In genomic region chr18:22145160-22145559, GRCh38 we compare ENCODE assay signal across 6 cellular contexts.
"Had no signal": no experiment of that assay in that cellular context is flagged by ENCODE, and none has a peak within 500 bp of the region (broad histone marks: within the 10 kb centered on the region; RNA-seq: fewer than 3 reads in every experiment).

No MANE protein-coding gene starts in this region.

- H3K27ac ChIP-seq: HL-60 had no signal

- H3K4me1 Mint-ChIP-seq: IgD-negative memory B cell had no signal

- ATAC-seq: HepG2, K562 had no signal

- H3K4me3 Mint-ChIP-seq: IgD-negative memory B cell had no signal

- DNase-seq: IMR-90, KBM-7 had no signal

- H3K27ac Mint-ChIP-seq: IgD-negative memory B cell had no signal

- H3K4me3 ChIP-seq: K562 had no signal
